ENCODE assay signal across 12 cellular contexts in genomic region chr7:25964483-25964961, GRCh38.
DNase-seq lines count a peak whose midpoint lies in the region; ATAC-seq, FAIRE-seq and TF ChIP-seq lines count a peak whose summit lies in the region.
"Had no signal": no experiment of that assay in that cellular context is flagged by ENCODE, and none has a peak within 500 bp of the region (broad histone marks: within the 10 kb centered on the region; RNA-seq: fewer than 3 reads in every experiment).

No MANE protein-coding gene starts in this region.

- no peaks in the 10 kb centered on the region for H3K36me3 ChIP-seq in GM12878 (ENCODE audit: control insufficient read depth in 2 of 2, insufficient read depth in 2 of 2, low read length in 1 of 2)
- H3K36me3 ChIP-seq: left lung, MG63 had no signal

- H3K36me3 Mint-ChIP-seq in T-helper 2 cell treated with Interferon-gamma antibody and Interleukin-4, amounts not matched to agents 5 μg/mL and 100 μg/mL, for 36 hours (ENCODE audit: low read depth): no peaks in the 10 kb centered on the region
- H3K36me3 Mint-ChIP-seq: activated CD8-positive, alpha-beta memory T cell treated with anti-CD3 and anti-CD28 coated beads, Interleukin-2, amount 10 ng/mL, durations not matched to agents 7 days and 5 days had no signal

- H3K27me3 ChIP-seq in GM12878 (replicated peaks in 1 of 2; ENCODE audit: control insufficient read depth in 2 of 2, insufficient read depth in 2 of 2, low read length in 1 of 2): no peaks in the 10 kb centered on the region

- SMC1A ChIA-PET in GM12878 (lab: Charles Lee; ENCODE audit: uncharacterized antibody, unreplicated experiment): interaction anchor here (0.9 to 3.2 kb wide), 7 partner anchors 9 to 330 kb away, joined by 3 to 37 read pairs (median 5); no protein-coding TSS in a partner anchor

- WGBS in GM12878 (ENCODE audit: insufficient coverage, insufficient replicate concordance, low lambda C conversion rate, missing lambda C conversion rate): 2% methylated on average over 6 of the region's 6 CpGs

- H3K4me3 ChIP-seq in GM12878: peak overlapping the region; percentile 48
- H3K4me3 ChIP-seq: GM23248, left lung, MG63 had no signal

- no peak overlapping the region for H3K27ac Mint-ChIP-seq in T-helper 2 cell treated with Interferon-gamma antibody and Interleukin-4, amounts not matched to agents 5 μg/mL and 100 μg/mL, for 36 hours
- H3K27ac Mint-ChIP-seq: activated CD8-positive, alpha-beta memory T cell treated with anti-CD3 and anti-CD28 coated beads, Interleukin-2, amount 10 ng/mL, durations not matched to agents 7 days and 5 days had no signal

- TF ChIP-seq EP300 in GM12878 (IDR thresholded peaks at IDR 0.05; ENCODE audit: borderline replicate concordance in 1 of 2, control insufficient read depth in 1 of 2, low read depth in 2 of 2, low read length in 2 of 2): peak; percentile 40 to 73; a peak in 2 of 4 replicates

- no TSS peak for BruUV-seq in GM12878 (replicated peaks; lab: Mats Ljungman, UMichigan)

- peak overlapping the region; percentile 93 for H3K4me2 ChIP-seq in GM12878 (ENCODE audit: control insufficient read depth, insufficient read depth)

- H2AFZ ChIP-seq in GM12878 (ENCODE audit: control insufficient read depth, low read depth, low read length): peak overlapping the region; percentile 67
- H2AFZ ChIP-seq: GM23248 had no signal

- POLR2A ChIA-PET in GM12878 (lab: Charles Lee): interaction anchor here (0.7 to 1.4 kb wide), 4 partner anchors 11 to 202 kb away, joined by 3 to 6 read pairs (median 4); no protein-coding TSS in a partner anchor

- H3K9me3 ChIP-seq in GM12878 (replicated peaks; ENCODE audit: control insufficient read depth, insufficient read depth, low read length): peaks cover 2% of the 10 kb centered on the region; the same call in 2 of the 3 replicates
- H3K9me3 ChIP-seq: left lung, MG63 had no signal

- DNase-seq in GM12878 (ENCODE audit: low read depth, low spot score) (peak; percentile 75), NCI-H774 (lab: John Stamatoyannopoulos, UW) (no peak), NCI-H187 treated with DMSO at 0.1 percent for 48 hours (lab: John Stamatoyannopoulos, UW) (no peak)
- DNase-seq in T-helper 2 cell treated with Interferon-gamma antibody and Interleukin-4, amounts not matched to agents 5 μg/mL and 100 μg/mL, for 36 hours (ENCODE audit: low spot score): no peak
- DNase-seq in stimulated activated CD4-positive, alpha-beta T cell treated with anti-CD3 and anti-CD28 coated beads, Interleukin-4, amount 100 ng/mL, for 1 hour: no peak
- DNase-seq: activated CD8-positive, alpha-beta memory T cell treated with anti-CD3 and anti-CD28 coated beads, Interleukin-2, amount 10 ng/mL, durations not matched to agents 7 days and 5 days; GM23248; left lung; MG63 had no signal

- intact Hi-C loops in GM12878 (cut with micrococcal nuclease; ENCODE audit: unreplicated experiment): no loop called here

- H3K4me1 Mint-ChIP-seq in T-helper 2 cell treated with Interferon-gamma antibody and Interleukin-4, amounts not matched to agents 5 μg/mL and 100 μg/mL, for 36 hours (ENCODE audit: low read depth): peaks cover 15% of the 10 kb centered on the region

- no peaks in the 10 kb centered on the region for H3K79me2 ChIP-seq in GM12878 (ENCODE audit: control insufficient read depth, insufficient read depth, low read length)

- H4K20me1 ChIP-seq in GM12878 (ENCODE audit: control insufficient read depth, insufficient read depth): no peaks in the 10 kb centered on the region

- no peak overlapping the region for H3K4me3 Mint-ChIP-seq in T-helper 2 cell treated with Interferon-gamma antibody and Interleukin-4, amounts not matched to agents 5 μg/mL and 100 μg/mL, for 36 hours
- H3K4me3 Mint-ChIP-seq: activated CD8-positive, alpha-beta memory T cell treated with anti-CD3 and anti-CD28 coated beads, Interleukin-2, amount 10 ng/mL, durations not matched to agents 7 days and 5 days had no signal

- no peak for TF ChIP-seq RAD21 in GM12878 (IDR thresholded peaks at IDR 0.05; ENCODE audit: insufficient read depth, low read depth, low read length)

- peak overlapping the region; percentile 36 for H3K9ac ChIP-seq in GM12878 (ENCODE audit: control insufficient read depth, insufficient read depth, low read length)
- H3K9ac ChIP-seq: GM23248 had no signal

- H3K27ac ChIP-seq in GM12878 (ENCODE audit: control insufficient read depth, insufficient read depth): peak overlapping the region; percentile 85
- H3K27ac ChIP-seq: GM23248, left lung had no signal

- FAIRE-seq in GM12878 (lab: Jason Lieb, UNC): no peak

- ATAC-seq in GM18502 (IDR thresholded peaks at IDR 0.05; ENCODE audit: poor library complexity, unreplicated experiment) (peak; percentile 44), GM21367 (IDR thresholded peaks at IDR 0.05; ENCODE audit: unreplicated experiment) (peak; percentile 29), HG03095 (IDR thresholded peaks at IDR 0.05; ENCODE audit: unreplicated experiment) (peak; percentile 39), GM12878 (peak; percentile 49)
- ATAC-seq: activated CD8-positive, alpha-beta memory T cell treated with anti-CD3 and anti-CD28 coated beads, Interleukin-2, amount 10 ng/mL, durations not matched to agents 7 days and 5 days; left lung had no signal

- peaks cover 73% of the 10 kb centered on the region for H3K4me1 ChIP-seq in GM12878 (ENCODE audit: control insufficient read depth, insufficient read depth, low read length)
- H3K4me1 ChIP-seq: left lung had no signal

- in situ Hi-C loops in GM12878 (cut with MboI): loop anchor here (25.0 kb wide), 1 partner anchor 1052 kb away; no protein-coding TSS in a partner anchor

- TF ChIP-seq CTCF in GM12878 (IDR thresholded peaks at IDR 0.05 in 2 of 3, conservative IDR thresholded peaks at IDR 0.05 in 1 of 3; ENCODE audit: control insufficient read depth in 2 of 3, extremely low read depth in 1 of 3, insufficient read depth in 1 of 3, low read depth in 3 of 3, low read length in 3 of 3): no peak

- peaks cover 34% of the 10 kb centered on the region for H3K27me3 Mint-ChIP-seq in T-helper 2 cell treated with Interferon-gamma antibody and Interleukin-4, amounts not matched to agents 5 μg/mL and 100 μg/mL, for 36 hours (ENCODE audit: low read depth)

- RAD21 ChIA-PET in GM12878 (lab: Charles Lee; ENCODE audit: unreplicated experiment): interaction anchor here (1.5 to 1.6 kb wide), 2 partner anchors 68 to 70 kb away, joined by 5 to 16 read pairs; no protein-coding TSS in a partner anchor

- peak; percentile 42 for TF ChIP-seq POLR2A in GM12878 (IDR thresholded peaks at IDR 0.05; ENCODE audit: low read depth, low read length)

- CTCF ChIA-PET in GM12878 (lab: Yijun Ruan, JAX): interaction anchor here (0.9 to 3.2 kb wide), 5 partner anchors 69 to 328 kb away, joined by 3 to 19 read pairs (median 5); no protein-coding TSS in a partner anchor

- no peaks in the 10 kb centered on the region for H3K9me3 Mint-ChIP-seq in T-helper 2 cell treated with Interferon-gamma antibody and Interleukin-4, amounts not matched to agents 5 μg/mL and 100 μg/mL, for 36 hours

TF ChIP-seq in GM12878, 131 proteins besides CTCF, POLR2A, EP300 and RAD21 (continues in another document):
- no peak for TF ChIP-seq CHD2 (IDR thresholded peaks at IDR 0.05; ENCODE audit: borderline replicate concordance, low read depth, low read length)
- TF ChIP-seq MYB (IDR thresholded peaks at IDR 0.05; ENCODE audit: borderline replicate concordance, low read depth, low read length): no peak
- no peak for TF ChIP-seq ZNF274 (IDR thresholded peaks at IDR 0.05; ENCODE audit: insufficient read depth, insufficient read length)
- TF ChIP-seq, protein P1, sequence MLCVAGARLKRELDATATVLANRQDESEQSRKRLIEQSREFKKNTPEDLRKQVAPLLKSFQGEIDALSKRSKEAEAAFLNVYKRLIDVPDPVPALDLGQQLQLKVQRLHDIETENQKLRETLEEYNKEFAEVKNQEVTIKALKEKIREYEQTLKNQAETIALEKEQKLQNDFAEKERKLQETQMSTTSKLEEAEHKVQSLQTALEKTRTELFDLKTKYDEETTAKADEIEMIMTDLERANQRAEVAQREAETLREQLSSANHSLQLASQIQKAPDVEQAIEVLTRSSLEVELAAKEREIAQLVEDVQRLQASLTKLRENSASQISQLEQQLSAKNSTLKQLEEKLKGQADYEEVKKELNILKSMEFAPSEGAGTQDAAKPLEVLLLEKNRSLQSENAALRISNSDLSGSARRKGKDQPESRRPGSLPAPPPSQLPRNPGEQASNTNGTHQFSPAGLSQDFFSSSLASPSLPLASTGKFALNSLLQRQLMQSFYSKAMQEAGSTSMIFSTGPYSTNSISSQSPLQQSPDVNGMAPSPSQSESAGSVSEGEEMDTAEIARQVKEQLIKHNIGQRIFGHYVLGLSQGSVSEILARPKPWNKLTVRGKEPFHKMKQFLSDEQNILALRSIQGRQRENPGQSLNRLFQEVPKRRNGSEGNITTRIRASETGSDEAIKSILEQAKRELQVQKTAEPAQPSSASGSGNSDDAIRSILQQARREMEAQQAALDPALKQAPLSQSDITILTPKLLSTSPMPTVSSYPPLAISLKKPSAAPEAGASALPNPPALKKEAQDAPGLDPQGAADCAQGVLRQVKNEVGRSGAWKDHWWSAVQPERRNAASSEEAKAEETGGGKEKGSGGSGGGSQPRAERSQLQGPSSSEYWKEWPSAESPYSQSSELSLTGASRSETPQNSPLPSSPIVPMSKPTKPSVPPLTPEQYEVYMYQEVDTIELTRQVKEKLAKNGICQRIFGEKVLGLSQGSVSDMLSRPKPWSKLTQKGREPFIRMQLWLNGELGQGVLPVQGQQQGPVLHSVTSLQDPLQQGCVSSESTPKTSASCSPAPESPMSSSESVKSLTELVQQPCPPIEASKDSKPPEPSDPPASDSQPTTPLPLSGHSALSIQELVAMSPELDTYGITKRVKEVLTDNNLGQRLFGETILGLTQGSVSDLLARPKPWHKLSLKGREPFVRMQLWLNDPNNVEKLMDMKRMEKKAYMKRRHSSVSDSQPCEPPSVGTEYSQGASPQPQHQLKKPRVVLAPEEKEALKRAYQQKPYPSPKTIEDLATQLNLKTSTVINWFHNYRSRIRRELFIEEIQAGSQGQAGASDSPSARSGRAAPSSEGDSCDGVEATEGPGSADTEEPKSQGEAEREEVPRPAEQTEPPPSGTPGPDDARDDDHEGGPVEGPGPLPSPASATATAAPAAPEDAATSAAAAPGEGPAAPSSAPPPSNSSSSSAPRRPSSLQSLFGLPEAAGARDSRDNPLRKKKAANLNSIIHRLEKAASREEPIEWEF (IDR thresholded peaks at IDR 0.05; ENCODE audit: insufficient replicate concordance, low read depth, low read length): no peak
